ENCODE assay signal across 38 cellular contexts in genomic region chr6:140560671-140561070, GRCh38.
"Had no signal": no experiment of that assay in that cellular context is flagged by ENCODE, and none has a peak within 500 bp of the region (broad histone marks: within the 10 kb centered on the region; RNA-seq: fewer than 3 reads in every experiment).

No MANE protein-coding gene starts in this region.

- H3K4me1 ChIP-seq: adrenal gland, ascending aorta, body of pancreas, breast epithelium had no signal

- H3K4me3 Mint-ChIP-seq: activated naive CD4-positive, alpha-beta T cell treated with anti-CD3 and anti-CD28 coated beads for 36 hours; activated naive CD4-positive, alpha-beta T cell treated with anti-CD3 and anti-CD28 coated beads, Interleukin-2, amount 10 ng/mL, durations not matched to agents 7 days and 5 days; activated naive CD4-positive, alpha-beta T cell treated with anti-CD3 and anti-CD28 coated beads, Interleukin-2, amount 50 U/mL, for 24 hours; activated naive CD8-positive, alpha-beta T cell; activated naive CD8-positive, alpha-beta T cell treated with anti-CD3 and anti-CD28 coated beads for 36 hours; activated naive CD8-positive, alpha-beta T cell treated with anti-CD3 and anti-CD28 coated beads, Interleukin-2, amount 10 ng/mL, durations not matched to agents 7 days and 5 days; activated naive CD8-positive, alpha-beta T cell treated with anti-CD3 and anti-CD28 coated beads, Interleukin-2, amount 50 U/mL, for 24 hours; activated T-cell treated with anti-CD3 and anti-CD28 coated beads, Interleukin-2, amount 50 U/mL, for 24 hours; activated T-cell treated with anti-CD3 and anti-CD28 coated beads, Interleukin-2, amount 50 U/mL, for 4 hours; activated T-cell treated with anti-CD3 and anti-CD28 coated beads, Interleukin-2, amount 50 U/mL, for 72 hours; activated T-helper 1 cell treated with anti-CD3 and anti-CD28 coated beads, Interleukin-12 subunit alpha, Interleukin-12 subunit beta, Interleukin-2, Interleukin-4 antibody, amounts not matched to agents 30 ng/mL and 10 ng/mL and 1 ng/mL, durations not matched to agents 14 hours and 24 hours and 36 hours; activated T-helper 17 cell treated with anti-CD3 and anti-CD28 coated beads, Interleukin-2, amount 50 U/mL, for 72 hours; brain; central memory CD8-positive, alpha-beta T cell had no signal

- H3K9me3 ChIP-seq: adrenal gland, ascending aorta, body of pancreas, breast epithelium had no signal

- H3K36me3 Mint-ChIP-seq: activated naive CD4-positive, alpha-beta T cell treated with anti-CD3 and anti-CD28 coated beads, Interleukin-2, amount 10 ng/mL, durations not matched to agents 7 days and 5 days; activated naive CD4-positive, alpha-beta T cell treated with anti-CD3 and anti-CD28 coated beads, Interleukin-2, amount 50 U/mL, for 24 hours; activated naive CD4-positive, alpha-beta T cell treated with anti-CD3 and anti-CD28 coated beads, Interleukin-2, amount 50 U/mL, for 72 hours; activated naive CD8-positive, alpha-beta T cell; activated naive CD8-positive, alpha-beta T cell treated with anti-CD3 and anti-CD28 coated beads for 36 hours; activated naive CD8-positive, alpha-beta T cell treated with anti-CD3 and anti-CD28 coated beads, Interleukin-2, amount 10 ng/mL, durations not matched to agents 7 days and 5 days; brain had no signal

- H3K36me3 ChIP-seq: adrenal gland, ascending aorta, brain microvascular endothelial cell, breast epithelium, cardiac muscle cell had no signal

- H3K27me3 ChIP-seq: adrenal gland, ascending aorta, body of pancreas, brain microvascular endothelial cell, breast epithelium, cardiac muscle cell had no signal

- H3K27ac ChIP-seq: adrenal gland, ascending aorta, body of pancreas, brain microvascular endothelial cell, breast epithelium, cardiac muscle cell had no signal

- H3K27ac Mint-ChIP-seq: activated naive CD4-positive, alpha-beta T cell treated with anti-CD3 and anti-CD28 coated beads for 36 hours; activated naive CD4-positive, alpha-beta T cell treated with anti-CD3 and anti-CD28 coated beads, Interleukin-2, amount 10 ng/mL, durations not matched to agents 7 days and 5 days; activated naive CD4-positive, alpha-beta T cell treated with anti-CD3 and anti-CD28 coated beads, Interleukin-2, amount 50 U/mL, for 24 hours; activated naive CD4-positive, alpha-beta T cell treated with anti-CD3 and anti-CD28 coated beads, Interleukin-2, amount 50 U/mL, for 72 hours; activated naive CD8-positive, alpha-beta T cell; activated naive CD8-positive, alpha-beta T cell treated with anti-CD3 and anti-CD28 coated beads for 36 hours; activated naive CD8-positive, alpha-beta T cell treated with anti-CD3 and anti-CD28 coated beads, Interleukin-2, amount 10 ng/mL, durations not matched to agents 7 days and 5 days; activated naive CD8-positive, alpha-beta T cell treated with anti-CD3 and anti-CD28 coated beads, Interleukin-2, amount 50 U/mL, for 24 hours; activated T-cell treated with anti-CD3 and anti-CD28 coated beads, Interleukin-2, amount 50 U/mL, for 24 hours; activated T-cell treated with anti-CD3 and anti-CD28 coated beads, Interleukin-2, amount 50 U/mL, for 72 hours; activated T-helper 1 cell treated with anti-CD3 and anti-CD28 coated beads, Interleukin-12 subunit alpha, Interleukin-12 subunit beta, Interleukin-2, Interleukin-4 antibody, amounts not matched to agents 30 ng/mL and 10 ng/mL and 1 ng/mL, durations not matched to agents 14 hours and 24 hours and 36 hours; activated T-helper 17 cell treated with anti-CD3 and anti-CD28 coated beads, Interleukin-2, amount 50 U/mL, for 72 hours; activated T-helper 2 cell treated with anti-CD3 and anti-CD28 coated beads, Interferon-gamma antibody, Interleukin-2, Interleukin-4, amounts not matched to agents 10 μg/mL and 5 μg/mL and 100 μg/mL, durations not matched to agents 14 hours and 24 hours and 36 hours; brain had no signal

- H3K4me1 Mint-ChIP-seq: activated naive CD4-positive, alpha-beta T cell treated with anti-CD3 and anti-CD28 coated beads, Interleukin-2, amount 10 ng/mL, durations not matched to agents 7 days and 5 days; activated naive CD4-positive, alpha-beta T cell treated with anti-CD3 and anti-CD28 coated beads, Interleukin-2, amount 50 U/mL, for 24 hours; activated naive CD8-positive, alpha-beta T cell treated with anti-CD3 and anti-CD28 coated beads for 36 hours; activated naive CD8-positive, alpha-beta T cell treated with anti-CD3 and anti-CD28 coated beads, Interleukin-2, amount 10 ng/mL, durations not matched to agents 7 days and 5 days; activated naive CD8-positive, alpha-beta T cell treated with anti-CD3 and anti-CD28 coated beads, Interleukin-2, amount 50 U/mL, for 24 hours; activated T-helper 17 cell treated with anti-CD3 and anti-CD28 coated beads, Interleukin-2, amount 50 U/mL, for 72 hours; central memory CD8-positive, alpha-beta T cell had no signal

- H3K9me3 Mint-ChIP-seq: activated naive CD4-positive, alpha-beta T cell treated with anti-CD3 and anti-CD28 coated beads for 36 hours; activated naive CD4-positive, alpha-beta T cell treated with anti-CD3 and anti-CD28 coated beads, Interleukin-2, amount 10 ng/mL, durations not matched to agents 7 days and 5 days; activated naive CD4-positive, alpha-beta T cell treated with anti-CD3 and anti-CD28 coated beads, Interleukin-2, amount 50 U/mL, for 24 hours; activated naive CD4-positive, alpha-beta T cell treated with anti-CD3 and anti-CD28 coated beads, Interleukin-2, amount 50 U/mL, for 72 hours; activated naive CD8-positive, alpha-beta T cell treated with anti-CD3 and anti-CD28 coated beads for 36 hours; activated naive CD8-positive, alpha-beta T cell treated with anti-CD3 and anti-CD28 coated beads, Interleukin-2, amount 10 ng/mL, durations not matched to agents 7 days and 5 days; activated naive CD8-positive, alpha-beta T cell treated with anti-CD3 and anti-CD28 coated beads, Interleukin-2, amount 50 U/mL, for 24 hours; activated T-cell treated with anti-CD3 and anti-CD28 coated beads, Interleukin-2, amount 50 U/mL, for 24 hours; activated T-cell treated with anti-CD3 and anti-CD28 coated beads, Interleukin-2, amount 50 U/mL, for 4 hours; activated T-helper 17 cell treated with anti-CD3 and anti-CD28 coated beads, Interleukin-2, amount 50 U/mL, for 72 hours; central memory CD8-positive, alpha-beta T cell had no signal

- H3K4me3 ChIP-seq: adrenal gland, ascending aorta, body of pancreas, breast epithelium, cardiac muscle cell had no signal

- DNase-seq: activated effector memory CD4-positive, alpha-beta T cell treated with anti-CD3 and anti-CD28 coated beads, Interleukin-2, amount 50 U/mL, for 16 hours; activated effector memory CD4-positive, alpha-beta T cell treated with Interleukin-2 at 50 U/mL for 16 hours; activated gamma-delta T cell; activated gamma-delta T cell treated with Interleukin-2 at 50 U/mL for 16 hours; activated naive CD4-positive, alpha-beta T cell; activated naive CD4-positive, alpha-beta T cell treated with anti-CD3 and anti-CD28 coated beads for 36 hours; activated naive CD4-positive, alpha-beta T cell treated with anti-CD3 and anti-CD28 coated beads, Interleukin-2, amount 10 ng/mL, durations not matched to agents 7 days and 5 days; activated naive CD4-positive, alpha-beta T cell treated with anti-CD3 and anti-CD28 coated beads, Interleukin-2, amount 50 U/mL, for 16 hours; activated naive CD4-positive, alpha-beta T cell treated with Interleukin-2 at 50 U/mL for 16 hours; activated naive CD8-positive, alpha-beta T cell treated with anti-CD3 and anti-CD28 coated beads for 36 hours; activated naive CD8-positive, alpha-beta T cell treated with anti-CD3 and anti-CD28 coated beads, Interleukin-2, amount 10 ng/mL, durations not matched to agents 7 days and 5 days; activated naive CD8-positive, alpha-beta T cell treated with anti-CD3 and anti-CD28 coated beads, Interleukin-2, amount 50 U/mL, for 24 hours; activated T-cell treated with anti-CD3 and anti-CD28 coated beads, Interleukin-2, amount 50 U/mL, for 1 hour; activated T-cell treated with anti-CD3 and anti-CD28 coated beads, Interleukin-2, amount 50 U/mL, for 24 hours; activated T-cell treated with anti-CD3 and anti-CD28 coated beads, Interleukin-2, amount 50 U/mL, for 4 hours; activated T-cell treated with anti-CD3 and anti-CD28 coated beads, Interleukin-2, amount 50 U/mL, for 48 hours; activated T-cell treated with anti-CD3 and anti-CD28 coated beads, Interleukin-2, amount 50 U/mL, for 72 hours; adrenal gland; amniotic stem cell; amygdala; anterior cingulate cortex; aorta; body of pancreas; brain microvascular endothelial cell; caudate nucleus; central memory CD4-positive, alpha-beta T cell; cerebellar nuclear complex had no signal

- H3K27me3 Mint-ChIP-seq: activated naive CD4-positive, alpha-beta T cell treated with anti-CD3 and anti-CD28 coated beads, Interleukin-2, amount 10 ng/mL, durations not matched to agents 7 days and 5 days; activated naive CD8-positive, alpha-beta T cell; activated naive CD8-positive, alpha-beta T cell treated with anti-CD3 and anti-CD28 coated beads for 36 hours; activated T-cell treated with anti-CD3 and anti-CD28 coated beads, Interleukin-2, amount 50 U/mL, for 24 hours; activated T-helper 17 cell treated with anti-CD3 and anti-CD28 coated beads, Interleukin-2, amount 50 U/mL, for 72 hours; brain; central memory CD8-positive, alpha-beta T cell had no signal
